In genomic region chr10:25725917-25726716, GRCh38 we compare ENCODE assay signal across 8 cellular contexts.
A peak's percentile ranks its signal among the peaks of the same experiment; 100 is the strongest.
DNase-seq lines count a peak whose midpoint lies in the region; ATAC-seq and TF ChIP-seq lines count a peak whose summit lies in the region.

No MANE protein-coding gene starts in this region.

- H3K79me2 ChIP-seq in HCT116 (ENCODE audit: insufficient read depth, low read length) (no peaks in the 10 kb centered on the region), osteoblast (ENCODE audit: insufficient read depth, low read length) (no peaks in the 10 kb centered on the region)

- no peaks in the 10 kb centered on the region for H3K36me3 ChIP-seq in HCT116 (ENCODE audit: control insufficient read depth in 1 of 2, insufficient read depth in 2 of 2, low read length in 2 of 2)
- H3K36me3 ChIP-seq in SJCRH30: no peaks in the 10 kb centered on the region
- no peaks in the 10 kb centered on the region for H3K36me3 ChIP-seq in osteoblast (ENCODE audit: insufficient read depth, low read length)

- TF ChIP-seq POLR2A in HCT116 (IDR thresholded peaks at IDR 0.05; ENCODE audit: borderline replicate concordance, extremely low read depth, insufficient read depth, insufficient read length): no peak

- H4K20me1 ChIP-seq in HCT116 (ENCODE audit: insufficient read depth) (no peaks in the 10 kb centered on the region), osteoblast (ENCODE audit: insufficient read depth, low read length) (no peaks in the 10 kb centered on the region)

- DNase-seq in ELF-1 (ENCODE audit: low read depth, low spot score) (peak; percentile 66), HCT116 (ENCODE audit: low read depth, low spot score) (peak; percentile 35), NAMALWA (ENCODE audit: low spot score) (peak; percentile 79), SJCRH30 (peak; percentile 41 to 75), fibroblast of gingiva (ENCODE audit: low read depth) (peak; percentile 32), osteoblast (ENCODE audit: insufficient read length, low spot score, missing footprints) (peak; percentile 67)

- H2AFZ ChIP-seq in HCT116 (ENCODE audit: low read depth, low read length, poor library complexity, severe bottlenecking) (peak overlapping the region; percentile 38), osteoblast (ENCODE audit: low read length) (no peak overlapping the region)

- TF ChIP-seq CTCF in 22Rv1 (IDR thresholded peaks at IDR 0.05): peak; percentile 85
- peak; percentile 20 to 77 (median 58); a peak in 4 of 6 replicates for TF ChIP-seq CTCF in HCT116 (IDR thresholded peaks at IDR 0.05 in 2 of 3, conservative IDR thresholded peaks at IDR 0.05 in 1 of 3; ENCODE audit: borderline replicate concordance in 1 of 3, insufficient read depth in 1 of 3, low read depth in 2 of 3, low read length in 2 of 3)
- TF ChIP-seq CTCF in osteoblast (IDR thresholded peaks at IDR 0.05; ENCODE audit: extremely low read depth, low read depth, low read length): peak; percentile 73

- H3K27ac ChIP-seq in 22Rv1 (no peak overlapping the region), HCT116 (ENCODE audit: low read depth, low read length) (no peak overlapping the region), SJCRH30 (no peak overlapping the region), osteoblast (ENCODE audit: low read depth, low read length) (no peak overlapping the region)

- H3K4me2 ChIP-seq in HCT116 (ENCODE audit: low read length): no peak overlapping the region
- H3K4me2 ChIP-seq in osteoblast (ENCODE audit: insufficient read depth, low read length): no peak overlapping the region

- POLR2A ChIA-PET in HCT116 (lab: Charles Lee): no interaction called here

- peak; percentile 66 for TF ChIP-seq RAD21 in HCT116 (IDR thresholded peaks at IDR 0.05; ENCODE audit: low read depth)

- H3K27me3 ChIP-seq in HCT116 (ENCODE audit: insufficient read depth, low read length) (peaks cover 19% of the 10 kb centered on the region; the same call in 1 of the 2 replicates), SJCRH30 (peaks cover 7% of the 10 kb centered on the region), osteoblast (ENCODE audit: insufficient read depth, low read length) (no peaks in the 10 kb centered on the region)

- ATAC-seq in HCT116: peak; percentile 81
- no peak for ATAC-seq in HG03460 (IDR thresholded peaks at IDR 0.05; ENCODE audit: unreplicated experiment)

- no TSS peak for BruUV-seq in HCT116 (replicated peaks; lab: Mats Ljungman, UMichigan)

- CTCF ChIA-PET in HCT116 (lab: Charles Lee): interaction anchor here (0.6 to 1.1 kb wide), 6 partner anchors 11 to 831 kb away, joined by 3 to 9 read pairs (median 4); no protein-coding TSS in a partner anchor

- H3K9me2 ChIP-seq in HCT116 (ENCODE audit: insufficient read depth): no peaks in the 10 kb centered on the region

- H3K9me3 ChIP-seq in HCT116 (ENCODE audit: control insufficient read depth in 1 of 2, insufficient read depth in 1 of 2, low read depth in 1 of 2, low read length in 2 of 2) (no peaks in the 10 kb centered on the region), SJCRH30 (replicated peaks) (no peaks in the 10 kb centered on the region), osteoblast (ENCODE audit: low read depth, low read length) (no peaks in the 10 kb centered on the region)

- RAD21 ChIA-PET in HCT116 (lab: Charles Lee; ENCODE audit: low non-redundant PET in 1 of 2, low total read pairs in 2 of 2, uncharacterized antibody in 2 of 2, unreplicated experiment in 2 of 2): no interaction called here

- intact Hi-C loops in HCT116 (cut with micrococcal nuclease): loop anchor here (2.0 to 5.0 kb wide), 2 partner anchors 543 to 831 kb away; no protein-coding TSS in a partner anchor

- no peaks in the 10 kb centered on the region for H3K4me1 ChIP-seq in HCT116 (ENCODE audit: control insufficient read depth in 1 of 2, insufficient read depth in 2 of 2, low read length in 2 of 2)
- no peaks in the 10 kb centered on the region for H3K4me1 ChIP-seq in SJCRH30
- no peaks in the 10 kb centered on the region for H3K4me1 ChIP-seq in osteoblast (ENCODE audit: insufficient read depth, low read length)

- H3K4me3 ChIP-seq in HCT116 (replicated peaks in 1 of 2; ENCODE audit: low read depth in 1 of 2, low read length in 2 of 2): no peak overlapping the region
- no peak overlapping the region for H3K4me3 ChIP-seq in SJCRH30
- H3K4me3 ChIP-seq in osteoblast (ENCODE audit: insufficient read depth, low read length): no peak overlapping the region

- H3K9ac ChIP-seq in HCT116 (ENCODE audit: low read length): no peak overlapping the region

TF ChIP-seq in HCT116, 20 proteins besides CTCF, POLR2A, EP300 and RAD21:
- TF ChIP-seq POLR2AphosphoS5 (IDR thresholded peaks at IDR 0.05; ENCODE audit: low read depth, low read length) (no peak), REST (IDR thresholded peaks at IDR 0.05; ENCODE audit: low read depth) (no peak), ATF3 (IDR thresholded peaks at IDR 0.05) (no peak), EGR1 (IDR thresholded peaks at IDR 0.05; ENCODE audit: low read depth) (no peak), SRF (IDR thresholded peaks at IDR 0.05; ENCODE audit: low read depth) (no peak), EZH2phosphoT487 (IDR thresholded peaks at IDR 0.05; ENCODE audit: borderline replicate concordance) (no peak), YY1 (IDR thresholded peaks at IDR 0.05; ENCODE audit: extremely low read depth, insufficient replicate concordance, low read depth, low read length) (no peak)
TF ChIP-seq in HCT116: peak in this region for 0.
